In the genomic region with DNA sequence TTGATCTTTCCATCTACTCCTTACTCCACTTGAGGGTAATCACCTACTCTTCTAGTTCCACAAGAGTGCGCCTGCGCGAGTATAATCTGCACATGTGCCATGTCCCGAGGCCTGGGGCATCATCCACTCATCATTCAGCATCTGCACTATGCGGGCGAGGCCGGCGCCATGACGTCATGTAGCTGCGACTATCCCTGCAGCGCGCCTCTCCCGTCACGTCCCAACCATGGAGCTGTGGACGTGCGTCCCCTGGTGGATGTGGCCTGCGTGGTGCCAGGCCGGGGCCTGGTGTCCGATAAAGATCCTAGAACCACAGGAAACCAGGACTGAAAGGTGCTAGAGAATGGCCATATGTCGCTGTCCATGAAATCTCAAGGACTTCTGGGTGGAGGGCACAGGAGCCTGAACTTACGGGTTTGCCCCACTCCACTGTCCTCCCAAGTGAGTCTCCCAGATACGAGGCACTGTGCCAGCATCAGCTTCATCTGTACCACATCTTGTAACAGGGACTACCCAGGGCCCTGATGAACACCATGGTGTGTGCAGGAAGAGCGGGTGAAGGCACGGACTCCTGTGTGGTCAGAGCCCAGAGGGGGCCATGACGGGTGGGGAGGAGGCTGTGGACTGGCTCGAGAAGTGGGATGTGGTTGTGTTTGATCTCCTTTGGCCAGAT, we compare ENCODE assay signal across 1 cellular context.
TF ChIP-seq lines count a peak whose summit lies in the region.

No MANE protein-coding gene starts in this region.

TF ChIP-seq in HepG2, 621 proteins besides CTCF, POLR2A, EP300 and RAD21:
- TF ChIP-seq ZHX1 (CRISPR knock-in tag; IDR thresholded peaks at IDR 0.05; ENCODE audit: low read depth), result 0 out of 2 replicates have a peak, but pooled peaks have one; percentile 46
- no peak for TF ChIP-seq SOX6 (IDR thresholded peaks at IDR 0.05)
- TF ChIP-seq SOX6 (CRISPR knock-in tag; IDR thresholded peaks at IDR 0.05), result no peak
- TF ChIP-seq HCFC1 (IDR thresholded peaks at IDR 0.05; ENCODE audit: low read depth, low read length), result peak; percentile 22; the same call in 1 of the 2 replicates
- peak; percentile 82 for TF ChIP-seq CREM (IDR thresholded peaks at IDR 0.05)
- TF ChIP-seq CREM (CRISPR knock-in tag; IDR thresholded peaks at IDR 0.05), result no peak
- peak; percentile 78 for TF ChIP-seq ZHX2 (IDR thresholded peaks at IDR 0.05; ENCODE audit: low read depth)
- TF ChIP-seq ZHX2 (CRISPR knock-in tag; IDR thresholded peaks at IDR 0.05; ENCODE audit: borderline replicate concordance), result no peak
- TF ChIP-seq ATF1 (CRISPR knock-in tag; IDR thresholded peaks at IDR 0.05), result peak; percentile 83
- TF ChIP-seq ATF7 (IDR thresholded peaks at IDR 0.05), result peak; percentile 97
- no peak for TF ChIP-seq ATF7 (CRISPR knock-in tag; IDR thresholded peaks at IDR 0.05)
- no peak for TF ChIP-seq ZIK1 (CRISPR knock-in tag; IDR thresholded peaks at IDR 0.05; ENCODE audit: borderline replicate concordance, low read depth)
- TF ChIP-seq YY1 (IDR thresholded peaks at IDR 0.05; ENCODE audit: insufficient read depth, insufficient replicate concordance, low read depth, low read length), result no peak
- peak; percentile 43 for TF ChIP-seq THAP11 (CRISPR knock-in tag; IDR thresholded peaks at IDR 0.05)
- TF ChIP-seq, protein P1, sequence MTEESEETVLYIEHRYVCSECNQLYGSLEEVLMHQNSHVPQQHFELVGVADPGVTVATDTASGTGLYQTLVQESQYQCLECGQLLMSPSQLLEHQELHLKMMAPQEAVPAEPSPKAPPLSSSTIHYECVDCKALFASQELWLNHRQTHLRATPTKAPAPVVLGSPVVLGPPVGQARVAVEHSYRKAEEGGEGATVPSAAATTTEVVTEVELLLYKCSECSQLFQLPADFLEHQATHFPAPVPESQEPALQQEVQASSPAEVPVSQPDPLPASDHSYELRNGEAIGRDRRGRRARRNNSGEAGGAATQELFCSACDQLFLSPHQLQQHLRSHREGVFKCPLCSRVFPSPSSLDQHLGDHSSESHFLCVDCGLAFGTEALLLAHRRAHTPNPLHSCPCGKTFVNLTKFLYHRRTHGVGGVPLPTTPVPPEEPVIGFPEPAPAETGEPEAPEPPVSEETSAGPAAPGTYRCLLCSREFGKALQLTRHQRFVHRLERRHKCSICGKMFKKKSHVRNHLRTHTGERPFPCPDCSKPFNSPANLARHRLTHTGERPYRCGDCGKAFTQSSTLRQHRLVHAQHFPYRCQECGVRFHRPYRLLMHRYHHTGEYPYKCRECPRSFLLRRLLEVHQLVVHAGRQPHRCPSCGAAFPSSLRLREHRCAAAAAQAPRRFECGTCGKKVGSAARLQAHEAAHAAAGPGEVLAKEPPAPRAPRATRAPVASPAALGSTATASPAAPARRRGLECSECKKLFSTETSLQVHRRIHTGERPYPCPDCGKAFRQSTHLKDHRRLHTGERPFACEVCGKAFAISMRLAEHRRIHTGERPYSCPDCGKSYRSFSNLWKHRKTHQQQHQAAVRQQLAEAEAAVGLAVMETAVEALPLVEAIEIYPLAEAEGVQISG (CRISPR knock-in tag; IDR thresholded peaks at IDR 0.05), result peak; percentile 60; the same call in 1 of the 2 replicates
- TF ChIP-seq, protein P2, sequence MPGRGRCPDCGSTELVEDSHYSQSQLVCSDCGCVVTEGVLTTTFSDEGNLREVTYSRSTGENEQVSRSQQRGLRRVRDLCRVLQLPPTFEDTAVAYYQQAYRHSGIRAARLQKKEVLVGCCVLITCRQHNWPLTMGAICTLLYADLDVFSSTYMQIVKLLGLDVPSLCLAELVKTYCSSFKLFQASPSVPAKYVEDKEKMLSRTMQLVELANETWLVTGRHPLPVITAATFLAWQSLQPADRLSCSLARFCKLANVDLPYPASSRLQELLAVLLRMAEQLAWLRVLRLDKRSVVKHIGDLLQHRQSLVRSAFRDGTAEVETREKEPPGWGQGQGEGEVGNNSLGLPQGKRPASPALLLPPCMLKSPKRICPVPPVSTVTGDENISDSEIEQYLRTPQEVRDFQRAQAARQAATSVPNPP (CRISPR knock-in tag; IDR thresholded peaks at IDR 0.05), result no peak
- TF ChIP-seq DMAP1 (CRISPR knock-in tag; IDR thresholded peaks at IDR 0.05), result no peak
- TF ChIP-seq ZBTB21 (CRISPR knock-in tag; IDR thresholded peaks at IDR 0.05), result 0 out of 2 replicates have a peak, but pooled peaks have one; percentile 62
- TF ChIP-seq ZFY (CRISPR knock-in tag; IDR thresholded peaks at IDR 0.05), result 0 out of 2 replicates have a peak, but pooled peaks have one; percentile 20
- TF ChIP-seq SIN3B (IDR thresholded peaks at IDR 0.05; ENCODE audit: low read length), result no peak
- peak; percentile 26; the same call in 1 of the 2 replicates for TF ChIP-seq POGZ (CRISPR knock-in tag; IDR thresholded peaks at IDR 0.05)
- 0 out of 2 replicates have a peak, but pooled peaks have one; percentile 36 for TF ChIP-seq KDM2A (CRISPR knock-in tag; IDR thresholded peaks at IDR 0.05; ENCODE audit: borderline replicate concordance, low read depth)
- no peak for TF ChIP-seq LBX2 (CRISPR knock-in tag; IDR thresholded peaks at IDR 0.05; ENCODE audit: borderline replicate concordance)
- peak; percentile 32; the same call in 1 of the 2 replicates for TF ChIP-seq MYC (CRISPR knock-in tag; IDR thresholded peaks at IDR 0.05; ENCODE audit: borderline replicate concordance)
- TF ChIP-seq HOXA3 (CRISPR knock-in tag; IDR thresholded peaks at IDR 0.05), result peak; percentile 87
- TF ChIP-seq KAT8 (CRISPR knock-in tag; IDR thresholded peaks at IDR 0.05), result peak; percentile 61; the same call in 1 of the 2 replicates
- TF ChIP-seq SP1 (IDR thresholded peaks at IDR 0.05), result no peak
- TF ChIP-seq SP1 (CRISPR knock-in tag; IDR thresholded peaks at IDR 0.05), result no peak
- no peak for TF ChIP-seq FOXC1 (CRISPR knock-in tag; IDR thresholded peaks at IDR 0.05; ENCODE audit: borderline replicate concordance)
- TF ChIP-seq GABPB1 (CRISPR knock-in tag; IDR thresholded peaks at IDR 0.05), result peak; percentile 47; the same call in 1 of the 2 replicates
- TF ChIP-seq GATAD1 (CRISPR knock-in tag; IDR thresholded peaks at IDR 0.05), result peak; percentile 52; the same call in 1 of the 2 replicates
- TF ChIP-seq CREB1 (IDR thresholded peaks at IDR 0.05), result peak; percentile 96
- peak; percentile 93 for TF ChIP-seq CREB1 (CRISPR knock-in tag; IDR thresholded peaks at IDR 0.05)
- peak; percentile 37; the same call in 1 of the 2 replicates for TF ChIP-seq ZNF687 (CRISPR knock-in tag; IDR thresholded peaks at IDR 0.05)
- peak; percentile 29; the same call in 1 of the 2 replicates for TF ChIP-seq STAG1 (CRISPR knock-in tag; IDR thresholded peaks at IDR 0.05)
